8 cellular contexts compared by ENCODE assay signal in the genomic region with DNA sequence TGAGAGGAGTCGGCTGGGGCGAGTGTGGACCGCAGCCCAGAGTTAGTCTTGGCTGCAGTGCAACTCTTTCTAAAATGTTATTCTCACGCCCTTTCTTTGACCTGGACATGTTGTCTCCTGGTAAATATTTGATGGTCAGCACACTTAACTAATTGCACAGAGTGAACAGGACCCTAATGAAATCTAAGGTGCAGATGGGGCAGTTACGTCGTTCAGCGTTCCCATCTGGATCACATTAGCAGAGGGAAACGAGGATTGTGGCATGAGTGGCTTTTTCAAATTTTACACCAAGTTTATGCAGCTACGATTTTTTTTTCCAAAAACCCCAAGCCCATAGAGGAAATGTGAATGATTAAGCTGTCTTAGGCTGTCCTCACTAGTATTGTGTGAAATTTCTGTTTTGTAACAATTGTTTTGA. TPM values are rescaled to one million over a fixed set of nuclear protein-coding genes. Genes with fewer than 3 reads are reported as not detected.
A peak's percentile ranks its signal among the peaks of the same experiment; 100 is the strongest.
DNase-seq lines count a peak whose midpoint lies in the region; ATAC-seq and TF ChIP-seq lines count a peak whose summit lies in the region.

No MANE protein-coding gene starts in this region.

- no peak for TF ChIP-seq RAD21 in IMR-90 (IDR thresholded peaks at IDR 0.05; ENCODE audit: low read length)

- peaks cover 18% of the 10 kb centered on the region for H3K36me3 Mint-ChIP-seq in central memory CD8-positive, alpha-beta T cell (ENCODE audit: insufficient read depth)

- H3K36me3 ChIP-seq in IMR-90 (ENCODE audit: control insufficient read depth, insufficient read depth, low read length) (no peaks in the 10 kb centered on the region), mesodermal cell (ENCODE audit: control insufficient read depth, insufficient read depth, low read length) (no peaks in the 10 kb centered on the region)

- H3K4me3 ChIP-seq in IMR-90 (ENCODE audit: insufficient read depth, low read depth, low read length) (peak overlapping the region; percentile 78), mesodermal cell (ENCODE audit: extremely low read depth, insufficient read depth, low read length, poor library complexity, severe bottlenecking) (peak overlapping the region; percentile 87)

- peak overlapping the region; percentile 77 for H3K56ac ChIP-seq in IMR-90 (ENCODE audit: extremely low read depth, insufficient read depth, low read length)

- H3K27ac ChIP-seq in IMR-90 (ENCODE audit: insufficient read depth, low read length) = peak overlapping the region; percentile 82
- H3K27ac ChIP-seq in mesodermal cell (ENCODE audit: low read depth, low read length, severe bottlenecking) = peak overlapping the region; percentile 91

- H4K5ac ChIP-seq in IMR-90 (ENCODE audit: low read depth, low read length) = peak overlapping the region; percentile 77

- intact Hi-C loops in IMR-90 (cut with micrococcal nuclease) = loop anchor here (1.0 to 5.0 kb wide), 3 partner anchors 35 to 230 kb away; no protein-coding TSS in a partner anchor

- peak overlapping the region; percentile 59 for H3K18ac ChIP-seq in IMR-90 (ENCODE audit: low read depth, low read length)

- peak overlapping the region; percentile 92 for H3K14ac ChIP-seq in IMR-90 (replicated peaks; ENCODE audit: low read depth, low read length)

- H3K4me3 Mint-ChIP-seq in central memory CD8-positive, alpha-beta T cell = peak overlapping the region; percentile 99

- peak overlapping the region; percentile 83 for H2AK9ac ChIP-seq in IMR-90 (replicated peaks; ENCODE audit: low read depth, low read length, poor library complexity)

- no peaks in the 10 kb centered on the region for H3K27me3 ChIP-seq in IMR-90 (ENCODE audit: control insufficient read depth, insufficient read depth, low read length)

- H3K4me1 ChIP-seq in IMR-90 (ENCODE audit: control insufficient read depth, insufficient read depth, low read length) (peaks cover 2% of the 10 kb centered on the region; the same call in 1 of the 2 replicates), mesodermal cell (ENCODE audit: control insufficient read depth, insufficient read depth, low read length, poor library complexity, severe bottlenecking) (peaks cover 7% of the 10 kb centered on the region)

- peaks cover 17% of the 10 kb centered on the region for H4K20me1 ChIP-seq in IMR-90 (ENCODE audit: insufficient read depth, low read length)

- H2BK120ac ChIP-seq in IMR-90 (ENCODE audit: low read depth, low read length) = no peak overlapping the region

- no peaks in the 10 kb centered on the region for H3K9me3 Mint-ChIP-seq in central memory CD8-positive, alpha-beta T cell

- H3K27me3 Mint-ChIP-seq in central memory CD8-positive, alpha-beta T cell = no peaks in the 10 kb centered on the region

- no peak overlapping the region for H2BK15ac ChIP-seq in IMR-90 (ENCODE audit: low read depth, low read length)

- no peak for TF ChIP-seq CTCF in IMR-90 (conservative IDR thresholded peaks at IDR 0.05; ENCODE audit: low read depth, low read length)

- dilution Hi-C loops in IMR-90 (cut with HindIII; ENCODE audit: low sequenced_read_pairs, unreplicated experiment) = no loop called here

- TSS peak; percentile 49 for BruUV-seq in IMR-90 (replicated peaks; lab: Mats Ljungman, UMichigan)

- DNase-seq in ACHN (peak; percentile 15), IMR-90 (peak; percentile 28), NCI-H1092 (lab: John Stamatoyannopoulos, UW) (no peak), NOMO-1 treated with dmso at 0.1 percent for 144 hours (lab: John Stamatoyannopoulos, UW; ENCODE audit: unreplicated experiment) (no peak), NCI-H1694 treated with DMSO at 0.1 percent for 48 hours (lab: John Stamatoyannopoulos, UW) (no peak)
- no peak for DNase-seq in central memory CD8-positive, alpha-beta T cell (ENCODE audit: low spot score in 2 of 2)

- CTCF ChIA-PET in IMR-90 (lab: Yijun Ruan, JAX) = interaction anchor here (2.0 kb wide), 1 partner anchor 113 kb away, joined by 8 read pairs; no protein-coding TSS in a partner anchor

- no peak for ATAC-seq in IMR-90 (ENCODE audit: low read depth)
- ATAC-seq in central memory CD8-positive, alpha-beta T cell (replicated peaks; ENCODE audit: extremely low read depth, poor library complexity, severe bottlenecking) = no peak
- ATAC-seq in HG02981 (IDR thresholded peaks at IDR 0.05; ENCODE audit: unreplicated experiment) = no peak

- POLR2A ChIA-PET in IMR-90 (lab: Charles Lee; ENCODE audit: unreplicated experiment) = no interaction called here

- H3K4me1 Mint-ChIP-seq in central memory CD8-positive, alpha-beta T cell = peaks cover 66% of the 10 kb centered on the region

- peak overlapping the region; percentile 75 for H4K91ac ChIP-seq in IMR-90 (ENCODE audit: insufficient read depth, low read depth, low read length)

- TF ChIP-seq POLR2A in IMR-90 (IDR thresholded peaks at IDR 0.05; ENCODE audit: low read depth, low read length) = no peak

- in situ Hi-C loops in ACHN (cut with HindIII; ENCODE audit: low pct_ligation_motif_present, low pct_unique_long_range_greater_than_20kb, low sequenced_read_pairs) (no loop called here), IMR-90 (cut with MboI; ENCODE audit: low sequenced_read_pairs) (no loop called here)

- H3K27ac Mint-ChIP-seq in central memory CD8-positive, alpha-beta T cell (ENCODE audit: low read depth) = peak overlapping the region; percentile 94

- H2BK5ac ChIP-seq in IMR-90 (ENCODE audit: low read depth, low read length, poor library complexity, severe bottlenecking) = peak overlapping the region; percentile 73

- H4K8ac ChIP-seq in IMR-90 (ENCODE audit: low read depth in 2 of 2, low read length in 2 of 2) = peak overlapping the region; percentile 67 to 95

- peak overlapping the region; percentile 15; the same call in 1 of the 2 replicates for H2AK5ac ChIP-seq in IMR-90 (ENCODE audit: low read depth, low read length)

- H3K9ac ChIP-seq in IMR-90 (ENCODE audit: low read depth, low read length) = peak overlapping the region; percentile 90

- peak overlapping the region; percentile 90 for H3K4ac ChIP-seq in IMR-90 (ENCODE audit: low read depth, low read length)

- peak overlapping the region; percentile 95 for H2AFZ ChIP-seq in IMR-90 (replicated peaks; ENCODE audit: low read length, poor library complexity)

- H3K9me1 ChIP-seq in IMR-90 (ENCODE audit: insufficient read depth, low read length) = no peaks in the 10 kb centered on the region

- H3K79me1 ChIP-seq in IMR-90 (ENCODE audit: low read depth in 1 of 2, low read length in 2 of 2) = peaks cover 5 to 42% of the 10 kb centered on the region in 2 experiments; a peak in 2 of 4 replicates

- H3K4me2 ChIP-seq in IMR-90 (ENCODE audit: low read depth, low read length) = peak overlapping the region; percentile 91

- H3K9me3 ChIP-seq in IMR-90 (ENCODE audit: control insufficient read depth, insufficient read depth, low read length) (no peaks in the 10 kb centered on the region), mesodermal cell (ENCODE audit: control insufficient read depth, low read length) (no peaks in the 10 kb centered on the region)

- WGBS in IMR-90 (ENCODE audit: extremely low coverage in 2 of 2, insufficient read length in 1 of 2), 2 experiments = no CpG with 5 or more reads among the region's 9 CpGs
- 0 to 3% methylated on average over 6 of the region's 9 CpGs for WGBS in mesodermal cell (ENCODE audit: insufficient coverage in 2 of 2), 2 experiments

- H3K23ac ChIP-seq in IMR-90 (ENCODE audit: low read depth, low read length) = peak overlapping the region; percentile 89

- no peak overlapping the region for H2BK20ac ChIP-seq in IMR-90 (ENCODE audit: low read depth, low read length)

TF ChIP-seq in IMR-90, 13 proteins besides CTCF, POLR2A, EP300 and RAD21 (continues in another document):
- TF ChIP-seq BHLHE40 (IDR thresholded peaks at IDR 0.05; ENCODE audit: low read depth, low read length) (no peak), CEBPB (IDR thresholded peaks at IDR 0.05; ENCODE audit: low read depth, low read length) (no peak), SMC3 (IDR thresholded peaks at IDR 0.05; ENCODE audit: low read depth, low read length) (no peak), USF2 (IDR thresholded peaks at IDR 0.05; ENCODE audit: low read depth, low read length) (no peak), RCOR1 (IDR thresholded peaks at IDR 0.05; ENCODE audit: insufficient replicate concordance, low read length) (no peak), NFE2L2 (IDR thresholded peaks at IDR 0.05; ENCODE audit: low read depth, low read length) (no peak), MAFK (IDR thresholded peaks at IDR 0.05; ENCODE audit: low read depth, low read length) (no peak), FOS (IDR thresholded peaks at IDR 0.05; ENCODE audit: low read depth, low read length) (no peak), MXI1 (IDR thresholded peaks at IDR 0.05; ENCODE audit: borderline replicate concordance, low read depth, low read length) (no peak), CHD1 (IDR thresholded peaks at IDR 0.05; ENCODE audit: low read depth, low read length) (no peak), MAZ (IDR thresholded peaks at IDR 0.05; ENCODE audit: borderline replicate concordance, low read depth, low read length) (no peak)

RNA-seq across cellular contexts. Expression of gene C9orf85, which starts 0.5 kb away (rescaled TPM):
- total RNA-seq in IMR-90 (2012; rRNA removed) = 4.3 and 10.6 TPM in 2 replicates
- polyA plus RNA-seq in IMR-90 (2012; rRNA removed) = 8.2 and 8.4 TPM in 2 replicates
- 2.8 and 5.5 TPM in 2 replicates for polyA plus RNA-seq in IMR-90 (2012; cell fraction: cytosol; rRNA removed)
- 1.8 and 5.9 TPM in 2 replicates for polyA plus RNA-seq in IMR-90 (2012; cell fraction: nucleus; rRNA removed; ENCODE audit: low replicate concordance)
- 14.5 TPM for polyA plus RNA-seq in mesodermal cell (2013, experiment 1 of 2)
- polyA plus RNA-seq in mesodermal cell (2013, experiment 2 of 2) = 18.6 TPM

RNA-seq across cellular contexts. Expression of gene ABHD17B, which starts 0.9 kb away (rescaled TPM):
- total RNA-seq in IMR-90 (2012; rRNA removed) = 16.8 and 24.2 TPM in 2 replicates
- 5.3 and 7.5 TPM in 2 replicates for polyA plus RNA-seq in IMR-90 (2012; rRNA removed)
- polyA plus RNA-seq in IMR-90 (2012; cell fraction: cytosol; rRNA removed) = 2.4 and 3.0 TPM in 2 replicates
- polyA plus RNA-seq in IMR-90 (2012; cell fraction: nucleus; rRNA removed; ENCODE audit: low replicate concordance) = 1.6 and 5.7 TPM in 2 replicates
- 30.8 TPM for polyA plus RNA-seq in mesodermal cell (2013, experiment 1 of 2)
- polyA plus RNA-seq in mesodermal cell (2013, experiment 2 of 2) = 33.0 TPM

Comparison
In these comparisons a context has a peak if more than half of its experiments do, and no peak if none do; other contexts are left out.
1. DNase-seq: peak in ACHN (single experiment) and IMR-90 (single experiment); none in central memory CD8-positive, alpha-beta T cell (0 of 2), NCI-H1092 (single experiment), NOMO-1 treated with dmso at 0.1 percent for 144 hours (single experiment) and NCI-H1694 treated with DMSO at 0.1 percent for 48 hours (single experiment).